Comparison of ENCODE assay signal across 8 cellular contexts in the genomic region with DNA sequence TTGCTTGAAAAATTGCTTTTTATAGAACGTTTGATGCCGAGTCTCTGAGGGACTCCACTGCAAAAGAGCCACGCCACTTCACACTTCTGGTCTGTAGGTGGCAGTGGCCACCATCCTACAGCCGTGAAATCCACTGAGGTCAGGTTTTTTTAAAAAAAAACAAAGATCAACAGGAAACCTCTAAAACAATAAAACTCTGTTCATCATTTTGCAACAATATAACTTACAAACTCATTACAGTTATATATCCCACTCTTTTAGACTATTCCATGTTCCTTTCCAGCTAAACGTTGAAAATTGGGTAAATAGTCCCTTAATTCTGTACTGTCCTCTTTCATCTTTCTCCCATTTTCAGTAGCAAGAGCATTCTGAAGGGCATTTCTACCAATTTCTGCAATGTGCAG.
DNase-seq lines count a peak whose midpoint lies in the region; ATAC-seq and TF ChIP-seq lines count a peak whose summit lies in the region.

No MANE protein-coding gene starts in this region.

- no peak overlapping the region for H4K8ac ChIP-seq in mesendoderm (ENCODE audit: low read depth, low read length)

- no peaks in the 10 kb centered on the region for H3K9me2 ChIP-seq in OCI-LY7 (ENCODE audit: insufficient read depth, low read length)

- H3K27ac ChIP-seq in OCI-LY7 (ENCODE audit: low read depth, low read length, poor library complexity, severe bottlenecking) (no peak overlapping the region), colonic mucosa (no peak overlapping the region), mesendoderm (ENCODE audit: low read depth, low read length) (no peak overlapping the region)
- no peak overlapping the region for H3K27ac ChIP-seq in CD8-positive, alpha-beta T cell (ENCODE audit: low read depth, low read length)

- TF ChIP-seq CTCF in OCI-LY7 (conservative IDR thresholded peaks at IDR 0.05; ENCODE audit: low read length) (peak; percentile 88), colonic mucosa (IDR thresholded peaks at IDR 0.05) (peak; percentile 92)
- TF ChIP-seq CTCF in CD8-positive, alpha-beta T cell (IDR thresholded peaks at IDR 0.05): no peak

- DNase-seq in NCI-H2171 treated with DMSO at 0.1 percent for 48 hours (lab: John Stamatoyannopoulos, UW) (peak; percentile 23), NCI-H2171 (lab: John Stamatoyannopoulos, UW) (no peak), HuH-7 (ENCODE audit: low spot score) (peak; percentile 37), OCI-LY7 (ENCODE audit: low spot score) (peak; percentile 25), colonic mucosa (peak; percentile 43), mesendoderm (peak; percentile 57)
- DNase-seq in CD8-positive, alpha-beta T cell: no peak

- no TSS peak for BruUV-seq in OCI-LY7 (replicated peaks; lab: Mats Ljungman, UMichigan)

- no peak overlapping the region for H2AK5ac ChIP-seq in mesendoderm (ENCODE audit: low read length)

- no peak overlapping the region for H3K9ac ChIP-seq in colonic mucosa (ENCODE audit: low read depth in 2 of 2, low read length in 2 of 2)
- no peak overlapping the region for H3K9ac ChIP-seq in mesendoderm (ENCODE audit: low read length)

- H3K27me3 Mint-ChIP-seq in CD8-positive, alpha-beta T cell (ENCODE audit: low read depth): no peaks in the 10 kb centered on the region

- peak; percentile 72 for ATAC-seq in GM21447 (IDR thresholded peaks at IDR 0.05; ENCODE audit: unreplicated experiment)
- ATAC-seq in CD8-positive, alpha-beta T cell: no peak

- H3K4me3 Mint-ChIP-seq in CD8-positive, alpha-beta T cell: no peak overlapping the region

- H3K27me3 ChIP-seq in colonic mucosa: no peaks in the 10 kb centered on the region
- H3K27me3 ChIP-seq in mesendoderm (ENCODE audit: insufficient read depth, low read length, poor library complexity): no peaks in the 10 kb centered on the region
- H3K27me3 ChIP-seq in CD8-positive, alpha-beta T cell (ENCODE audit: insufficient read depth, low read length): no peaks in the 10 kb centered on the region

- H4K20me1 ChIP-seq in OCI-LY7 (ENCODE audit: insufficient read depth, low read length): no peaks in the 10 kb centered on the region

- H3K56ac ChIP-seq in mesendoderm (ENCODE audit: low read length): no peak overlapping the region

- H3K18ac ChIP-seq in mesendoderm (ENCODE audit: low read length): no peak overlapping the region

- no peak overlapping the region for H2AFZ ChIP-seq in OCI-LY7 (ENCODE audit: low read length)

- H3K4ac ChIP-seq in mesendoderm (ENCODE audit: low read depth, low read length): no peak overlapping the region

- no CpG with 5 or more reads among the region's 5 CpGs for WGBS in mesendoderm (ENCODE audit: extremely low coverage, insufficient coverage, low lambda C conversion rate)

- no peak overlapping the region for H2BK15ac ChIP-seq in mesendoderm (replicated peaks; ENCODE audit: low read depth)

- H3K36me3 Mint-ChIP-seq in CD8-positive, alpha-beta T cell: no peaks in the 10 kb centered on the region

- H3K4me1 ChIP-seq in OCI-LY7 (ENCODE audit: insufficient read depth, low read length, poor library complexity, severe bottlenecking): no peaks in the 10 kb centered on the region
- no peaks in the 10 kb centered on the region for H3K4me1 ChIP-seq in colonic mucosa
- H3K4me1 ChIP-seq in mesendoderm (ENCODE audit: control insufficient read depth, low read depth, low read length): peaks cover 8% of the 10 kb centered on the region
- H3K4me1 ChIP-seq in CD8-positive, alpha-beta T cell (ENCODE audit: insufficient read depth, low read length): no peaks in the 10 kb centered on the region

- POLR2A ChIA-PET in OCI-LY7 (lab: Charles Lee): no interaction called here
- POLR2A ChIA-PET in CD8-positive, alpha-beta T cell (lab: Charles Lee): no interaction called here

- CTCF ChIA-PET in OCI-LY7 (lab: Charles Lee; ENCODE audit: unreplicated experiment): no interaction called here
- CTCF ChIA-PET in CD8-positive, alpha-beta T cell (lab: Charles Lee): no interaction called here

- no peak overlapping the region for H3K23ac ChIP-seq in mesendoderm (ENCODE audit: low read length)

- no peaks in the 10 kb centered on the region for H3K79me1 ChIP-seq in mesendoderm (ENCODE audit: low read length)

- H3K79me2 ChIP-seq in OCI-LY7 (ENCODE audit: insufficient read depth, low read depth, low read length): no peaks in the 10 kb centered on the region
- no peaks in the 10 kb centered on the region for H3K79me2 ChIP-seq in mesendoderm (ENCODE audit: control insufficient read depth, insufficient read depth, low read length)

- H3K4me1 Mint-ChIP-seq in CD8-positive, alpha-beta T cell (ENCODE audit: low read depth): no peaks in the 10 kb centered on the region

- no peak overlapping the region for H2BK5ac ChIP-seq in mesendoderm (ENCODE audit: low read length)

- no peak overlapping the region for H3K27ac Mint-ChIP-seq in CD8-positive, alpha-beta T cell

- intact Hi-C loops in OCI-LY7 (cut with micrococcal nuclease; ENCODE audit: unreplicated experiment): loop anchor here (2.0 to 10.0 kb wide), 2 partner anchors 122 to 158 kb away; no protein-coding TSS in a partner anchor
- intact Hi-C loops in colonic mucosa (cut with DNase I): loop anchor here (5.0 to 10.0 kb wide), 2 partner anchors 120 to 158 kb away; no protein-coding TSS in a partner anchor
- intact Hi-C loops in CD8-positive, alpha-beta T cell (cut with DNase I, micrococcal nuclease): no loop called here

- H3K4me3 ChIP-seq in OCI-LY7 (ENCODE audit: low read depth, low read length, poor library complexity, severe bottlenecking) (no peak overlapping the region), colonic mucosa (no peak overlapping the region), mesendoderm (ENCODE audit: low read length) (no peak overlapping the region)
- H3K4me3 ChIP-seq in CD8-positive, alpha-beta T cell (ENCODE audit: low read depth, low read length): no peak overlapping the region

- no peak overlapping the region for H2BK120ac ChIP-seq in mesendoderm (ENCODE audit: low read depth, low read length)

- H3K9me3 Mint-ChIP-seq in CD8-positive, alpha-beta T cell: no peaks in the 10 kb centered on the region

- H3K4me2 ChIP-seq in OCI-LY7 (ENCODE audit: low read length): no peak overlapping the region
- no peak overlapping the region for H3K4me2 ChIP-seq in mesendoderm (ENCODE audit: low read length)

- no peak overlapping the region for H4K5ac ChIP-seq in mesendoderm (ENCODE audit: low read length)

- H3K36me3 ChIP-seq in OCI-LY7 (ENCODE audit: insufficient read depth, low read length): no peaks in the 10 kb centered on the region
- no peaks in the 10 kb centered on the region for H3K36me3 ChIP-seq in colonic mucosa
- no peaks in the 10 kb centered on the region for H3K36me3 ChIP-seq in mesendoderm (ENCODE audit: control insufficient read depth, insufficient read depth, low read length)
- H3K36me3 ChIP-seq in CD8-positive, alpha-beta T cell (ENCODE audit: insufficient read depth, low read length): no peaks in the 10 kb centered on the region

- H3K9me3 ChIP-seq in OCI-LY7 (ENCODE audit: low read length) (no peaks in the 10 kb centered on the region), colonic mucosa (no peaks in the 10 kb centered on the region)
- no peaks in the 10 kb centered on the region for H3K9me3 ChIP-seq in CD8-positive, alpha-beta T cell (ENCODE audit: low read length)

Comparison
In these comparisons a context has a peak if more than half of its experiments do, and no peak if none do; other contexts are left out.
1. DNase-seq: peak in NCI-H2171 treated with DMSO at 0.1 percent for 48 hours (single experiment), HuH-7 (single experiment), OCI-LY7 (single experiment), colonic mucosa (single experiment) and mesendoderm (single experiment); none in NCI-H2171 (single experiment) and CD8-positive, alpha-beta T cell (0 of 7).
2. intact Hi-C loops: an anchor here in OCI-LY7 (2.0 to 10.0 kb wide) and colonic mucosa (5.0 to 10.0 kb wide); none called in CD8-positive, alpha-beta T cell.